Comparison of ENCODE assay signal across 9 cellular contexts in the genomic region with DNA sequence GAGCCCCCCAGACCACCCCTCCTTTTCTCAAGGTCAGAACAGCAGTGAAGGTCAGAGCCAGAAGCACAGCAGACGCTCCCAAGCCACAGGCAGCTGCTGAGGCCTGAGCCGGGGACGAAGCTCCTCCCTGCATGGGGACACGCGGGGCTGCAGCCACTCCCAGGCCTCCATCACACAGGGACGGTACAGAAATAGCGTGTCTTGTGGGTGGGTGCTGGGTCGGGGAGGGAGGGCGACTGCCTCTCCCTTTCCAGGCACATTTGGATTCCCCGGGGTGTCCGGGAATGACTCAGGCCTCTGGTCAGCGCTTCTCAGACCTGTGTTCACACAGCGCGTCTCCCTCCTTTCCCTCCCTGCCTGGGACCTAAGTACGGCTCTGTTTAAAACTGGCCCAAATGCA. TPM values are rescaled to one million over a fixed set of nuclear protein-coding genes. Genes with fewer than 3 reads are reported as not detected.
DNase-seq lines count a peak whose midpoint lies in the region; ATAC-seq and TF ChIP-seq lines count a peak whose summit lies in the region.
"Had no signal": no experiment of that assay in that cellular context is flagged by ENCODE, and none has a peak within 500 bp of the region (broad histone marks: within the 10 kb centered on the region; RNA-seq: fewer than 3 reads in every experiment).

No MANE protein-coding gene starts in this region.

- peak overlapping the region; percentile 35 for H3K4me3 ChIP-seq in choroid plexus epithelial cell (ENCODE audit: low read depth, low read length)
- H3K4me3 ChIP-seq in lung = no peak overlapping the region
- no peak overlapping the region for H3K4me3 ChIP-seq in uterus

- H3K27me3 Mint-ChIP-seq in T-helper 17 cell = no peaks in the 10 kb centered on the region

- H3K9me3 ChIP-seq in lung (ENCODE audit: control insufficient read depth in 2 of 2, insufficient read depth in 1 of 2, low read length in 1 of 2) (no peaks in the 10 kb centered on the region), uterus (no peaks in the 10 kb centered on the region), T-helper 17 cell (ENCODE audit: control insufficient read depth, low read length, poor library complexity, severe bottlenecking) (no peaks in the 10 kb centered on the region)

- TF ChIP-seq CTCF in choroid plexus epithelial cell (conservative IDR thresholded peaks at IDR 0.05; ENCODE audit: low read depth, low read length) (no peak), lung (IDR thresholded peaks at IDR 0.05; ENCODE audit: control extremely low read depth, extremely low read depth) (no peak), uterus (IDR thresholded peaks at IDR 0.05) (no peak)

- TF ChIP-seq POLR2A in uterus (IDR thresholded peaks at IDR 0.05) = no peak

- ATAC-seq in lung (ENCODE audit: insufficient read depth, low FRiP score) = peak; percentile 83
- no peak for ATAC-seq in T-helper 17 cell

- H3K4me1 ChIP-seq in lung (ENCODE audit: control insufficient read depth in 2 of 2, insufficient read depth in 2 of 2, low read length in 2 of 2) (no peaks in the 10 kb centered on the region), uterus (peaks cover 0 to 3% of the 10 kb centered on the region in 2 donors)

- H3K36me3 Mint-ChIP-seq in T-helper 17 cell (ENCODE audit: low read depth) = peaks cover 6% of the 10 kb centered on the region

- H3K4me1 Mint-ChIP-seq in T-helper 17 cell = peaks cover 48% of the 10 kb centered on the region

- no peak overlapping the region for H3K27ac ChIP-seq in lung (ENCODE audit: low read depth in 1 of 2, low read length in 1 of 2)
- peak overlapping the region; percentile 38 to 57 for H3K27ac ChIP-seq in uterus
- H3K27ac ChIP-seq: KMS-11 had no signal

- intact Hi-C loops in uterus (cut with DNase I; ENCODE audit: low total_unique reads) = no loop called here

- DNase-seq in GM04503 (ENCODE audit: low read depth) (peak; percentile 87), MV-4-11 (lab: John Stamatoyannopoulos, UW) (peak; percentile 77), choroid plexus epithelial cell (ENCODE audit: low read depth) (peak; percentile 92), lung (ENCODE audit: low spot score) (no peak), uterus (peak; percentile 72 to 77), NCI-H524 treated with DMSO at 0.1 percent for 48 hours (lab: John Stamatoyannopoulos, UW) (no peak), T-helper 17 cell (no peak)
- no peak for DNase-seq in activated CD4-positive, alpha-beta T cell treated with anti-CD3 and anti-CD28 coated beads for 1 hour

- no peak overlapping the region for H3K27ac Mint-ChIP-seq in T-helper 17 cell

- no peak overlapping the region for H3K4me3 Mint-ChIP-seq in T-helper 17 cell

- no peaks in the 10 kb centered on the region for H3K27me3 ChIP-seq in lung (ENCODE audit: control insufficient read depth, insufficient read depth)
- H3K27me3 ChIP-seq in uterus = no peaks in the 10 kb centered on the region

- WGBS in lung, 2 donors = 50 to 64% methylated on average over 15 of the region's 15 CpGs

- H3K36me3 ChIP-seq in lung (ENCODE audit: control insufficient read depth in 2 of 2, insufficient read depth in 2 of 2, low read length in 2 of 2) = no peaks in the 10 kb centered on the region
- no peaks in the 10 kb centered on the region for H3K36me3 ChIP-seq in uterus

RNA-seq across cellular contexts. Expression of a gene that starts 33.2 kb away (rescaled TPM):
- total RNA-seq in lung = 10 to 100 TPM; 16.4 to 22.8 TPM
- polyA plus RNA-seq in lung = 10 to 100 TPM in 1 of 2 donors, 1 to 10 TPM in 1; 7.4 to 15.9 TPM
- total RNA-seq in uterus = 10 to 100 TPM in 3 of 4 donors, 1 to 10 TPM in 1; 8.5 to 31.6 (median 17.2) TPM
- total RNA-seq in T-helper 17 cell = 100 to 1,000 TPM; 204 to 215 TPM

Comparison
In these comparisons a context has a peak if more than half of its experiments do, and no peak if none do; other contexts are left out.
1. DNase-seq: peak in GM04503 (single experiment), MV-4-11 (single experiment), choroid plexus epithelial cell (single experiment) and uterus (2 of 2); none in lung (single experiment), NCI-H524 treated with DMSO at 0.1 percent for 48 hours (single experiment), activated CD4-positive, alpha-beta T cell treated with anti-CD3 and anti-CD28 coated beads for 1 hour (single experiment) and T-helper 17 cell (0 of 3).
2. H3K27ac ChIP-seq: peak in uterus (2 of 2); none in lung (0 of 2).
3. RNA of a gene that starts 33.2 kb away (total RNA-seq): 204 to 215 TPM in T-helper 17 cell; 16.4 to 22.8 TPM in lung and 8.5 to 31.6 TPM in uterus; every median in the first group is over 4 times any median in the second.